In the genomic region with DNA sequence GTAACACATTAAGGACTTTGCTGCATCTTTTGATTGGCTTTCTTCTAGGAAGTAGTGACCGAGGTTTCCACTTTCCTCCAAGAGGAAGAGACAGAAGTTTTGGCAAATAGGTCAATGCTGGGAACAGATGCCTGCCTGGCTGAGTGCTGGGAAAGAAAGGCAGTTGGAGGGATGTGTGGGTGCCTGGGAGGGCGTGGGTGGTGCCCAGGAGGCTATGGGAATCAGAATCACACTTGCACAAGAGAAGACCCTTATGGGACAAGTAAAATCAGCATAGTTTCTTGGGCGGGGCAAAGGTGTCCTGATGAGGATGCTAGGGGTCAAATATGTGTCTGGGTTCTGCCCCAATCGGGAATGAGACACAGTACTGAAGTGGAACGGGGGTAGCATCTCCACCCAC, we compare ENCODE assay signal across 13 cellular contexts. TPM values are rescaled to one million over a fixed set of nuclear protein-coding genes. Genes with fewer than 3 reads are reported as not detected.
A peak's percentile ranks its signal among the peaks of the same experiment; 100 is the strongest.
DNase-seq lines count a peak whose midpoint lies in the region; ATAC-seq and TF ChIP-seq lines count a peak whose summit lies in the region.
"Had no signal": no experiment of that assay in that cellular context is flagged by ENCODE, and none has a peak within 500 bp of the region (broad histone marks: within the 10 kb centered on the region; RNA-seq: fewer than 3 reads in every experiment).

No MANE protein-coding gene starts in this region.

- POLR2A ChIA-PET in Caco-2 (lab: Charles Lee): no interaction called here

- H3K36me3 Mint-ChIP-seq in Caco-2 (ENCODE audit: insufficient read depth, unreplicated experiment) (peaks cover 40% of the 10 kb centered on the region), chondrocyte (ENCODE audit: low read depth) (peaks cover 22% of the 10 kb centered on the region), neural progenitor cell (peaks cover 21% of the 10 kb centered on the region)

- CTCF ChIA-PET in Caco-2 (lab: Charles Lee): no interaction called here

- DNase-seq in Caco-2 (no peak), chondrocyte (ENCODE audit: low spot score) (no peak), neural progenitor cell (ENCODE audit: low spot score) (no peak)
- DNase-seq in stimulated activated CD8-positive, alpha-beta memory T cell treated with anti-CD3 and anti-CD28 coated beads, Interleukin-4, amount 100 ng/mL, for 48 hours: no peak
- DNase-seq in central memory CD4-positive, alpha-beta T cell: no peak
- DNase-seq: NCI-H2107; Right ventricle myocardium superior; stimulated activated CD4-positive, alpha-beta T cell treated with anti-CD3 and anti-CD28 coated beads, Interleukin-4, amount 100 ng/mL, for 24 hours; transverse colon had no signal

- H2AFZ ChIP-seq in Loucy (ENCODE audit: low read length) (no peak overlapping the region), neural progenitor cell (replicated peaks) (no peak overlapping the region)

- H3K4me2 ChIP-seq in Loucy (ENCODE audit: low read depth, low read length, poor library complexity, severe bottlenecking) (peak overlapping the region; percentile 82), neural progenitor cell (peak overlapping the region; percentile 82)

- H3F3A ChIP-seq in Loucy (ENCODE audit: low read depth) (no peaks in the 10 kb centered on the region), neural progenitor cell (ENCODE audit: low read depth) (peaks cover 23% of the 10 kb centered on the region)

- H3K27me3 Mint-ChIP-seq in Caco-2 (ENCODE audit: insufficient read depth, unreplicated experiment): no peaks in the 10 kb centered on the region
- no peaks in the 10 kb centered on the region for H3K27me3 Mint-ChIP-seq in chondrocyte (ENCODE audit: low read depth)
- peaks cover 2% of the 10 kb centered on the region for H3K27me3 Mint-ChIP-seq in neural progenitor cell (ENCODE audit: insufficient read depth, low read depth)

- BruUV-seq in Caco-2 (replicated peaks; lab: Mats Ljungman, UMichigan): no TSS peak

- H3K27ac Mint-ChIP-seq in Caco-2 (ENCODE audit: unreplicated experiment) (peak overlapping the region; percentile 26), chondrocyte (ENCODE audit: unreplicated experiment) (peak overlapping the region; percentile 67), neural progenitor cell (no peak overlapping the region)

- H4K20me1 ChIP-seq in Loucy (ENCODE audit: insufficient read depth, low read length, poor library complexity, severe bottlenecking) (no peaks in the 10 kb centered on the region), neural progenitor cell (ENCODE audit: low read depth) (peaks cover 25% of the 10 kb centered on the region)

- no peaks in the 10 kb centered on the region for H3K27me3 ChIP-seq in Caco-2 (replicated peaks; ENCODE audit: control insufficient read depth, insufficient read depth, low read length)
- H3K27me3 ChIP-seq in Loucy (ENCODE audit: insufficient read depth, low read length, poor library complexity, severe bottlenecking): no peaks in the 10 kb centered on the region
- peaks cover 15% of the 10 kb centered on the region for H3K27me3 ChIP-seq in neural progenitor cell
- H3K27me3 ChIP-seq: neutrophil, transverse colon had no signal

- H3K4me1 Mint-ChIP-seq in Caco-2 (ENCODE audit: low read depth, unreplicated experiment) (peaks cover 8% of the 10 kb centered on the region), chondrocyte (ENCODE audit: low read depth) (peaks cover 27% of the 10 kb centered on the region), neural progenitor cell (peaks cover 18% of the 10 kb centered on the region)

- peak overlapping the region; percentile 72 for H3K4me3 Mint-ChIP-seq in Caco-2 (ENCODE audit: unreplicated experiment)
- peak overlapping the region; percentile 80 for H3K4me3 Mint-ChIP-seq in chondrocyte (ENCODE audit: unreplicated experiment)
- H3K4me3 Mint-ChIP-seq in neural progenitor cell: peak overlapping the region; percentile 86

- H3K4me3 ChIP-seq in Caco-2 (ENCODE audit: low read depth, low read length) (no peak overlapping the region), Loucy (ENCODE audit: low read length, poor library complexity, severe bottlenecking) (peak overlapping the region; percentile 80), neural progenitor cell (peak overlapping the region; percentile 65)

- H3K9ac ChIP-seq in Loucy (ENCODE audit: low read depth, low read length, poor library complexity, severe bottlenecking) (peak overlapping the region; percentile 83), neural progenitor cell (no peak overlapping the region)

- ATAC-seq in HG03097 (IDR thresholded peaks at IDR 0.05; ENCODE audit: low FRiP score, unreplicated experiment) (no peak), HG02981 (IDR thresholded peaks at IDR 0.05; ENCODE audit: unreplicated experiment) (no peak)

- intact Hi-C loops in Caco-2 (cut with micrococcal nuclease; ENCODE audit: unreplicated experiment): loop anchor here (5.0 kb wide), 1 partner anchor 142 kb away; a partner anchor contains a TSS

- TF ChIP-seq CTCF in Caco-2 (IDR thresholded peaks at IDR 0.05; ENCODE audit: insufficient read depth in 1 of 2, low read depth in 1 of 2, low read length in 1 of 2, severe bottlenecking in 1 of 2, unreplicated experiment in 1 of 2) (no peak), Loucy (conservative IDR thresholded peaks at IDR 0.05; ENCODE audit: low read length) (no peak), chondrocyte (IDR thresholded peaks at IDR 0.05) (no peak), neural progenitor cell (IDR thresholded peaks at IDR 0.05) (no peak)

- H3K9me3 Mint-ChIP-seq in Caco-2 (ENCODE audit: unreplicated experiment): no peaks in the 10 kb centered on the region
- no peaks in the 10 kb centered on the region for H3K9me3 Mint-ChIP-seq in chondrocyte (ENCODE audit: low read depth)
- no peaks in the 10 kb centered on the region for H3K9me3 Mint-ChIP-seq in neural progenitor cell

- no peaks in the 10 kb centered on the region for H3K9me2 ChIP-seq in Loucy (replicated peaks; ENCODE audit: low read depth, low read length)

- H3K36me3 ChIP-seq in Caco-2 (ENCODE audit: control insufficient read depth, insufficient read depth, low read length) (peaks cover 9% of the 10 kb centered on the region), Loucy (ENCODE audit: insufficient read depth, low read length) (peaks cover 3% of the 10 kb centered on the region; the same call in 1 of the 2 replicates), neural progenitor cell (no peaks in the 10 kb centered on the region)

- H3K4me1 ChIP-seq in Caco-2 (peaks cover 1% of the 10 kb centered on the region; the same call in 1 of the 2 replicates), Loucy (ENCODE audit: insufficient read depth, low read length, poor library complexity, severe bottlenecking) (peaks cover 22% of the 10 kb centered on the region), neural progenitor cell (peaks cover 4% of the 10 kb centered on the region)

- no peak overlapping the region for H3K27ac ChIP-seq in neural progenitor cell

- no peaks in the 10 kb centered on the region; the same call in 1 of the 2 replicates for H3K79me2 ChIP-seq in Loucy (ENCODE audit: insufficient read depth, low read length)
- H3K79me2 ChIP-seq in neural progenitor cell (ENCODE audit: low read depth): no peaks in the 10 kb centered on the region

- H3K9me3 ChIP-seq in Caco-2 (no peaks in the 10 kb centered on the region), Loucy (ENCODE audit: insufficient read depth, low read depth, low read length) (no peaks in the 10 kb centered on the region), neural progenitor cell (ENCODE audit: low read depth) (no peaks in the 10 kb centered on the region)
- H3K9me3 ChIP-seq: neutrophil, transverse colon had no signal

RNA-seq across cellular contexts. Expression of a gene that starts 0.9 kb away (rescaled TPM):
- total RNA-seq in Caco-2 (2022): 12.5 and 13.1 TPM in 2 replicates
- 6.8 to 7.2 TPM (median 7.0 TPM) in 3 replicates for total RNA-seq in chondrocyte
- total RNA-seq in neural progenitor cell (ENCODE audit: low replicate concordance): 0.88 and 4.2 TPM in 2 replicates

RNA-seq across cellular contexts. Expression of a gene that starts 14.5 kb away (rescaled TPM):
- total RNA-seq in Caco-2 (2022) (39.1 and 44.4 TPM in 2 replicates), chondrocyte (21.9 to 22.7 TPM (median 22.3 TPM) in 3 replicates), neural progenitor cell (ENCODE audit: low replicate concordance) (58.4 and 58.9 TPM in 2 replicates)

RNA-seq across cellular contexts. Expression of a gene that starts 37.8 kb away (rescaled TPM):
- total RNA-seq in Caco-2 (2022) (143 and 150 TPM in 2 replicates), chondrocyte (143 to 204 TPM (median 144 TPM) in 3 replicates), neural progenitor cell (ENCODE audit: low replicate concordance) (94.7 and 100 TPM in 2 replicates)
